ENCODE assay signal across 31 cellular contexts in the genomic region with DNA sequence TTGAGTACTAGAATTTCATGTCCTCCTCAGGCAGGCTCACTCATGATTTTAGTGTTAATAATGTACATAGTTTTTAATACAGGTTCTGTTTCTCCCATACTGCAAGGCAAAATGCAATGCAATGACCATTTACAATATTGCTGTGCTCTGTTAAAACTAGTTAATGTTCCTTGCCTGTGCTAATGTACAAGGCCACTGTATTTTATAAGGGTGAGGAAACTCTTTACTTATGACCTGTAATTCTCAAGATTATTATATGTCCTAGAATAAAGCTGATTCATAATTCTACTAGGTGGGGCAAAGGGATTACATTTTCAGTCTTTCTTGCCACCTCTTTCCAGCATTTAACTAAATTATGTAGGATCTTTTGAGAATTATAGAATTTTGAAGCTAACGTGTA. TPM values are rescaled to one million over a fixed set of nuclear protein-coding genes. Genes with fewer than 3 reads are reported as not detected.
DNase-seq lines count a peak whose midpoint lies in the region; ATAC-seq, FAIRE-seq and TF ChIP-seq lines count a peak whose summit lies in the region.
"Had no signal": no experiment of that assay in that cellular context is flagged by ENCODE, and none has a peak within 500 bp of the region (broad histone marks: within the 10 kb centered on the region; RNA-seq: fewer than 3 reads in every experiment).

No MANE protein-coding gene starts in this region.

- no peaks in the 10 kb centered on the region for H3K27me3 ChIP-seq in Peyer's patch
- H3K27me3 ChIP-seq in small intestine (ENCODE audit: control insufficient read depth in 2 of 2, insufficient read depth in 2 of 2, low read length in 2 of 2) = no peaks in the 10 kb centered on the region
- no peaks in the 10 kb centered on the region for H3K27me3 ChIP-seq in heart right ventricle
- H3K27me3 ChIP-seq: BE2C, BLaER1 had no signal

- no peak for DNase-seq in Peyer's patch
- DNase-seq in left colon = no peak
- DNase-seq in small intestine = peak; percentile 29
- no peak for DNase-seq in NCI-H146 treated with DMSO at 0.1 percent for 48 hours (lab: John Stamatoyannopoulos, UW; ENCODE audit: unreplicated experiment)
- DNase-seq in SKM-1 treated with dmso at 0.1 percent for 144 hours (lab: John Stamatoyannopoulos, UW; ENCODE audit: unreplicated experiment) = no peak
- DNase-seq in heart right ventricle = no peak
- DNase-seq: 8988T; ACHN; BE2C; C1 segment of cervical spinal cord; CD4-positive, alpha-beta memory T cell; CD4-positive, CD25-positive, alpha-beta regulatory T cell; CD8-positive, alpha-beta memory T cell; COR-L47; DMS 273 treated with DMSO at 0.1 percent for 48 hours; DMS153; DMS53; DMS79; DND-41; EL; GDM1 had no signal

- intact Hi-C loops in left colon (cut with DNase I, micrococcal nuclease) (no loop called here), heart right ventricle (cut with DNase I) (no loop called here)

- 41 to 56% (median 53%) methylated on average over 1 of the region's 1 CpG for WGBS in small intestine, 3 donors
- WGBS in heart right ventricle, 2 donors = 54 to 59% methylated on average over 1 of the region's 1 CpG

- no peak for FAIRE-seq in small intestine (lab: Jason Lieb, UNC)
- FAIRE-seq: A204.1, GM12878, GM12892 had no signal

- peaks cover 0 to 20% (median 0%) of the 10 kb centered on the region in 4 donors for H3K4me1 ChIP-seq in Peyer's patch
- H3K4me1 ChIP-seq in small intestine (ENCODE audit: control insufficient read depth in 2 of 2, insufficient read depth in 1 of 2, low read depth in 1 of 2, low read length in 1 of 2) = peaks cover 0 to 2% of the 10 kb centered on the region in 2 donors
- no peaks in the 10 kb centered on the region for H3K4me1 ChIP-seq in heart right ventricle
- H3K4me1 ChIP-seq: BE2C, BLaER1 had no signal

- peak overlapping the region in 3 of 4 donors; percentile 2 to 63 (median 9) for H3K27ac ChIP-seq in Peyer's patch
- H3K27ac ChIP-seq in small intestine (ENCODE audit: low read depth in 1 of 2, low read length in 1 of 2) = no peak overlapping the region
- no peak overlapping the region for H3K27ac ChIP-seq in heart right ventricle
- H3K27ac ChIP-seq: BLaER1 had no signal

- no peaks in the 10 kb centered on the region for H3K9me3 ChIP-seq in Peyer's patch
- H3K9me3 ChIP-seq in small intestine (ENCODE audit: control insufficient read depth, low read depth) = no peaks in the 10 kb centered on the region
- no peaks in the 10 kb centered on the region for H3K9me3 ChIP-seq in heart right ventricle
- H3K9me3 ChIP-seq: BE2C, BLaER1 had no signal

- H3K36me3 ChIP-seq in Peyer's patch (no peaks in the 10 kb centered on the region), small intestine (ENCODE audit: control insufficient read depth in 2 of 2, insufficient read depth in 2 of 2, low read length in 2 of 2) (no peaks in the 10 kb centered on the region), heart right ventricle (no peaks in the 10 kb centered on the region)
- H3K36me3 ChIP-seq: BE2C, BLaER1 had no signal

- ATAC-seq in left colon (peak; percentile 66), GM18511 (IDR thresholded peaks at IDR 0.05; ENCODE audit: unreplicated experiment) (no peak), heart right ventricle (no peak)
- ATAC-seq: GM12878 had no signal

- H3K4me3 ChIP-seq in Peyer's patch (no peak overlapping the region), small intestine (ENCODE audit: low read depth in 1 of 2, low read length in 2 of 2) (no peak overlapping the region), heart right ventricle (no peak overlapping the region)
- H3K4me3 ChIP-seq: BLaER1, GM12878 had no signal

- no peak for TF ChIP-seq POLR2A in Peyer's patch (IDR thresholded peaks at IDR 0.05)

- no peak for TF ChIP-seq CTCF in Peyer's patch (IDR thresholded peaks at IDR 0.05)
- no peak for TF ChIP-seq CTCF in heart right ventricle (IDR thresholded peaks at IDR 0.05)

RNA-seq across cellular contexts. Expression of a gene that starts 19.4 kb away (rescaled TPM):
- 100 to 1,000 TPM in 3 of 4 donors, 1 to 10 TPM in 1; 5.0 to 684 (median 290) TPM for total RNA-seq in Peyer's patch
- 100 to 1,000 TPM; 125 to 255 TPM for total RNA-seq in left colon
- polyA plus RNA-seq in small intestine = 1 to 10 TPM in 1 of 3 donors, under 1 TPM in 2; 0.13 to 1.8 (median 0.54) TPM
- not detected for total RNA-seq in heart right ventricle
- polyA plus RNA-seq in heart right ventricle = not detected
- total RNA-seq: A673; CD4-positive, alpha-beta memory T cell; CD4-positive, CD25-positive, alpha-beta regulatory T cell; CD8-positive, alpha-beta memory T cell; Daoy; G401; GM12878 had no signal
- polyA plus RNA-seq: AG04450; CD14-positive monocyte; CD4-positive, alpha-beta memory T cell; CD4-positive, CD25-positive, alpha-beta regulatory T cell; CD8-positive, alpha-beta memory T cell; GM12878 had no signal

RNA-seq across cellular contexts. Expression of a gene that starts 22.7 kb away (rescaled TPM):
- total RNA-seq in Peyer's patch = 10 to 100 TPM; 19.4 to 49.5 (median 31.3) TPM
- 10 to 100 TPM; 17.7 to 18.8 TPM for total RNA-seq in left colon
- 10 to 100 TPM in 2 of 3 donors, 1 to 10 TPM in 1; 8.3 to 19.5 (median 10.5) TPM for polyA plus RNA-seq in small intestine
- total RNA-seq in heart right ventricle = 10 to 100 TPM; 13.7 to 22.2 (median 15.9) TPM
- 10 to 100 TPM in 1 of 2 donors, 1 to 10 TPM in 1; 9.6 to 16.5 TPM for polyA plus RNA-seq in heart right ventricle

Comparison
In these comparisons a context has a peak if more than half of its experiments do, and no peak if none do; other contexts are left out.
1. H3K27ac ChIP-seq: peak in Peyer's patch (3 of 4); none in small intestine (0 of 2) and heart right ventricle (0 of 10).
2. RNA of a gene that starts 19.4 kb away (total RNA-seq): 5.0 to 684 TPM in Peyer's patch and 125 to 255 TPM in left colon; not detected in heart right ventricle; every median in the first group is over 4 times any median in the second.